In genomic region chr14:69152181-69152943, GRCh38 we compare ENCODE assay signal across 8 cellular contexts. TPM values are rescaled to one million over a fixed set of nuclear protein-coding genes. Genes with fewer than 3 reads are reported as not detected.
A peak's percentile ranks its signal among the peaks of the same experiment; 100 is the strongest.
DNase-seq lines count a peak whose midpoint lies in the region; ATAC-seq and TF ChIP-seq lines count a peak whose summit lies in the region.

No MANE protein-coding gene starts in this region.

- ATAC-seq in HG03108 (IDR thresholded peaks at IDR 0.05; ENCODE audit: unreplicated experiment) (peak; percentile 1), RWPE2 (ENCODE audit: low read depth) (peak; percentile 1; the same call in 2 of the 3 replicates)

- no peak for TF ChIP-seq CTCF in RWPE2 (IDR thresholded peaks at IDR 0.05; ENCODE audit: poor library complexity, severe bottlenecking)
- TF ChIP-seq CTCF in right atrium auricular region (IDR thresholded peaks at IDR 0.05), result no peak
- TF ChIP-seq CTCF in retinal pigment epithelial cell (conservative IDR thresholded peaks at IDR 0.05; ENCODE audit: low read depth, low read length), result no peak

- H3K27me3 ChIP-seq in RWPE2 (ENCODE audit: insufficient read depth, poor library complexity, severe bottlenecking) (no peaks in the 10 kb centered on the region), right atrium auricular region (no peaks in the 10 kb centered on the region)

- H3K9me3 ChIP-seq in RWPE2 (ENCODE audit: severe bottlenecking) (no peaks in the 10 kb centered on the region), right atrium auricular region (no peaks in the 10 kb centered on the region)

- H3K36me3 ChIP-seq in RWPE2 (ENCODE audit: low read depth) (peaks cover 21% of the 10 kb centered on the region), right atrium auricular region (peaks cover 5% of the 10 kb centered on the region)

- H3K4me3 ChIP-seq in RWPE2 (ENCODE audit: severe bottlenecking), result peak overlapping the region; percentile 79
- peak overlapping the region; percentile 81 to 96 for H3K4me3 ChIP-seq in right atrium auricular region
- H3K4me3 ChIP-seq in retinal pigment epithelial cell (ENCODE audit: low read length), result peak overlapping the region; percentile 89

- H3K27ac ChIP-seq in RWPE2 (ENCODE audit: poor library complexity, severe bottlenecking) (peak overlapping the region; percentile 68), right atrium auricular region (peak overlapping the region; percentile 98)

- H3K4me1 ChIP-seq in RWPE2 (ENCODE audit: insufficient read depth, poor library complexity, severe bottlenecking) (peaks cover 14% of the 10 kb centered on the region), right atrium auricular region (peaks cover 0 to 36% of the 10 kb centered on the region in 2 donors)

- DNase-seq in DMS 273 (lab: John Stamatoyannopoulos, UW; ENCODE audit: unreplicated experiment) (peak; percentile 71), DMS 273 treated with DMSO at 0.1 percent for 48 hours (lab: John Stamatoyannopoulos, UW) (no peak), RWPE2 (ENCODE audit: low spot score) (peak; percentile 68), amniotic epithelial cell (ENCODE audit: low read depth) (peak; percentile 42), right atrium auricular region (ENCODE audit: low spot score) (no peak), retinal pigment epithelial cell (ENCODE audit: low read depth) (no peak), GM19240 (ENCODE audit: insufficient read length, low spot score) (no peak)

RNA-seq across cellular contexts. Expression of gene DCAF5, which starts 0.6 kb away (rescaled TPM):
- 10 to 100 TPM; 33.1 to 38.8 TPM for total RNA-seq in right atrium auricular region

RNA-seq across cellular contexts. Expression of gene EXD2, which starts 38.9 kb away (rescaled TPM):
- 10 to 100 TPM; 14.6 to 16.7 TPM for total RNA-seq in right atrium auricular region

Comparison
In these comparisons a context has a peak if more than half of its experiments do, and no peak if none do; other contexts are left out.
1. DNase-seq: peak in DMS 273 (single experiment), RWPE2 (single experiment) and amniotic epithelial cell (single experiment); none in DMS 273 treated with DMSO at 0.1 percent for 48 hours (single experiment), right atrium auricular region (single experiment), retinal pigment epithelial cell (single experiment) and GM19240 (single experiment).
2. Peak in every context shown above with its lines, with median percentiles within 50 percentile points of each other: H3K4me3 ChIP-seq.